Comparison of ENCODE assay signal across 8 cellular contexts in the genomic region with DNA sequence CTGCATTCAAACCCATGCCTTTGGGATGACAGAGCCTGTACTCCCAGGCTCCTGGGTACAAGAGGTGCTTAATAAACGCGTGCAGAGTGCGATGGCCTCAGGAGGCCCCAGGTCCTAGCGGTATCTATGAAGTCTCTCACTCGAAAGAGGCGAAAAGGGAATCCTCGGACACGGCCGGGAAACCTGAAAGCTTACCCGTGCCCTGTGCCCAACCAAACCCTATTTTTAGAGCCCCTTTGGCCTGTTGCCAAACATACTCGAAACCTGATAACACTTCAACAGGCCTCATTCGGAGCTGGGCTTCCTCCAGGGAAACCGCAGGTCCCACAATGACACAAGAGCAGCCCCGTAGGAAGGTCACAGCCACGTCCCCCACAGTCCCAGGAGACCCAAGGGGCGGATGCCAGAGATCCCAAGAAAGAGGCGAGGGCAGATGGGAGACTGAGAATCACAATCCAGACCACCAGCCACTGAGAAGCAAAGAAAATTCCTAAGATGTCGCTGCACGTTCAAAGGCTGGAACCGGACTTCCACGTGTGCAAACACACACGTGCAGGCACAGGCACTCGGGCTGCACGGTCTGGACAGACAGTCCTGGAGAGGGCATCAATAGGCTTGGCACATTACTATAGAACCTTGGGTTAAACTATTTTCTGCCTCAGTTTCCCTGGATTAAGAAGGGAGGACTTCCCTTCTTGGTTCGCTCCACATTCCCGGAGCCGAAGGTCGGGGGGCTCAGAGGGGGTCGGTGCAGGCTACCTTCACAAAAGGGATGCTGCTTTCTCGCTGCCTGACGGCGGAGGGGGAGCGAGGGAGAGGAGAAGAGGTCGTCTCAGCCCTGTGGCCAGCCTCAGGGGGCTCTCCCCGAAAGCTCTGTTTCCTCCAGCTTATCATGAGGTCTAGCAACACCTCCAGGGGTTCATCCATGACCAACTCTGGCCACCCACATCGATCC. TPM values are rescaled to one million over a fixed set of nuclear protein-coding genes. Genes with fewer than 3 reads are reported as not detected.
DNase-seq lines count a peak whose midpoint lies in the region; ATAC-seq, FAIRE-seq and TF ChIP-seq lines count a peak whose summit lies in the region.

No MANE protein-coding gene starts in this region.

- H3K79me1 ChIP-seq in H9 (ENCODE audit: insufficient read depth, low read depth, low read length, poor library complexity, severe bottlenecking), result no peaks in the 10 kb centered on the region

- H2BK12ac ChIP-seq in H9 (ENCODE audit: insufficient read length, low read depth, low read length), result no peak overlapping the region

- no peak overlapping the region for H2BK20ac ChIP-seq in H9 (ENCODE audit: low read depth, low read length, poor library complexity, severe bottlenecking)

- no peaks in the 10 kb centered on the region for H3K27me3 ChIP-seq in endothelial cell of umbilical vein (ENCODE audit: control insufficient read depth in 2 of 2, insufficient read depth in 2 of 2, low read length in 2 of 2)
- H3K27me3 ChIP-seq in H9 (ENCODE audit: insufficient read depth, low read length), result no peaks in the 10 kb centered on the region; the same call in 1 of the 2 replicates

- FAIRE-seq in endothelial cell of umbilical vein (lab: Jason Lieb, UNC), result no peak

- peaks cover 52 to 63% of the 10 kb centered on the region in 2 experiments for H3K4me1 Mint-ChIP-seq in H9

- no peak overlapping the region for H3K23ac ChIP-seq in H9 (ENCODE audit: insufficient read length, low read depth, low read length)

- no peak overlapping the region for H4K5ac ChIP-seq in H9 (ENCODE audit: insufficient read length, low read depth, low read length)

- no peak overlapping the region for H3T11ph ChIP-seq in H9 (ENCODE audit: low read length)

- peaks cover 0 to 2% (median 1%) of the 10 kb centered on the region in 3 experiments; a peak in 3 of 7 replicates for H3K36me3 Mint-ChIP-seq in H9 (ENCODE audit: insufficient read depth in 1 of 3, low read depth in 3 of 3)

- TF ChIP-seq CTCF in endothelial cell of umbilical vein (IDR thresholded peaks at IDR 0.05; ENCODE audit: extremely low read depth in 1 of 2, insufficient read depth in 1 of 2, low read depth in 1 of 2, low read length in 2 of 2), result no peak
- no peak for TF ChIP-seq CTCF in H9 (conservative IDR thresholded peaks at IDR 0.05)

- no peak overlapping the region for H4K8ac ChIP-seq in H9 (replicated peaks; ENCODE audit: insufficient read length, low read depth, low read length)

- H3K9ac ChIP-seq in endothelial cell of umbilical vein (replicated peaks; ENCODE audit: extremely low read depth, insufficient read depth, low read length) (no peak overlapping the region), H9 (ENCODE audit: extremely low read depth, insufficient read length, low read length) (no peak overlapping the region)

- TF ChIP-seq POLR2A in endothelial cell of umbilical vein (IDR thresholded peaks at IDR 0.05; ENCODE audit: low read depth, low read length), result peak; percentile 19

- peaks cover 91% of the 10 kb centered on the region for H3K4me1 ChIP-seq in endothelial cell of umbilical vein (ENCODE audit: control insufficient read depth, extremely low read depth, insufficient read depth, low read length)
- H3K4me1 ChIP-seq in H9 (ENCODE audit: insufficient read depth, low read length), result no peaks in the 10 kb centered on the region; the same call in 1 of the 2 replicates

- H3K36me3 ChIP-seq in endothelial cell of umbilical vein (ENCODE audit: control insufficient read depth in 2 of 2, extremely low read depth in 1 of 2, insufficient read depth in 2 of 2, low read length in 2 of 2), result peaks cover 24 to 43% of the 10 kb centered on the region in 2 experiments

- H3K9me3 ChIP-seq in endothelial cell of umbilical vein (replicated peaks; ENCODE audit: control insufficient read depth, insufficient read depth, low read length) (no peaks in the 10 kb centered on the region), H9 (ENCODE audit: control insufficient read depth, low read depth, low read length) (no peaks in the 10 kb centered on the region)

- no peak overlapping the region for H3K14ac ChIP-seq in H9 (ENCODE audit: insufficient read depth, low read length)

- no peak overlapping the region for H3K4me3 Mint-ChIP-seq in H9

- H3K9me1 ChIP-seq in endothelial cell of umbilical vein (replicated peaks; ENCODE audit: control insufficient read depth, extremely low read depth, insufficient read depth, low read length), result no peaks in the 10 kb centered on the region

- H2AFZ ChIP-seq in endothelial cell of umbilical vein (ENCODE audit: low read depth, low read length), result no peak overlapping the region
- no peak overlapping the region for H2AFZ ChIP-seq in H9 (ENCODE audit: low read length)

- no CpG with 5 or more reads among the region's 36 CpGs for WGBS in H9 (ENCODE audit: extremely low coverage, insufficient read length, low lambda C conversion rate)

- H3K18ac ChIP-seq in H9 (ENCODE audit: insufficient read length, low read depth, low read length), result no peak overlapping the region

- peak overlapping the region; percentile 5 for H3K4me2 ChIP-seq in endothelial cell of umbilical vein (ENCODE audit: insufficient read depth, low read length)
- no peak overlapping the region for H3K4me2 ChIP-seq in H9 (ENCODE audit: insufficient read depth, insufficient read length, low read length)

- H4K20me1 ChIP-seq in endothelial cell of umbilical vein (replicated peaks; ENCODE audit: control insufficient read depth, extremely low read depth, insufficient read depth, low read length) (peaks cover 4% of the 10 kb centered on the region), H9 (ENCODE audit: control insufficient read depth, insufficient read depth, insufficient read length) (peaks cover 4% of the 10 kb centered on the region)

- peak; percentile 92 for DNase-seq in COLO668 (lab: John Stamatoyannopoulos, UW; ENCODE audit: unreplicated experiment)
- DNase-seq in T-helper 1 cell, result peak in 3 of 5 donors; percentile 22 to 60 (median 36)
- DNase-seq in endothelial cell of umbilical vein (ENCODE audit: low read depth, low spot score), result no peak
- DNase-seq in stimulated activated CD8-positive, alpha-beta memory T cell treated with anti-CD3 and anti-CD28 coated beads, Interleukin-4, amount 100 ng/mL, for 24 hours (ENCODE audit: low read depth), result peak; percentile 36
- DNase-seq in H9, result no peak
- no peak for DNase-seq in HT-29 (ENCODE audit: low spot score)

- dilution Hi-C loops in endothelial cell of umbilical vein (cut with MboI; ENCODE audit: extremely low pct_ligation_motif_present, low sequenced_read_pairs), result no loop called here

- H3K27ac ChIP-seq in endothelial cell of umbilical vein (ENCODE audit: insufficient read depth, low read depth, low read length) (peak overlapping the region; percentile 88), H9 (ENCODE audit: insufficient read length, low read depth, low read length) (no peak overlapping the region)

- no peak overlapping the region for H3K4me3 ChIP-seq in endothelial cell of umbilical vein (replicated peaks in 1 of 3; ENCODE audit: insufficient read depth in 1 of 3, low read depth in 1 of 3, low read length in 3 of 3)

- peaks cover 67% of the 10 kb centered on the region for H3K27me3 Mint-ChIP-seq in H9 (ENCODE audit: low read depth)

- H3K27ac Mint-ChIP-seq in H9, result peak overlapping the region in 1 of 3 experiments; percentile 68; a peak in 2 of 7 replicates

- H4K91ac ChIP-seq in H9 (ENCODE audit: insufficient read length, low read depth, low read length), result no peak overlapping the region

- H2BK5ac ChIP-seq in H9 (ENCODE audit: insufficient read length, low read length), result no peak overlapping the region

- CTCF ChIA-PET in endothelial cell of umbilical vein (lab: Charles Lee), result interaction anchor here (1.0 to 3.2 kb wide), 5 partner anchors 66 to 80 kb away, joined by 3 to 22 read pairs (median 6); no protein-coding TSS in a partner anchor

- H3K56ac ChIP-seq in H9 (ENCODE audit: insufficient read length, low read depth, low read length), result no peak overlapping the region

- no peak overlapping the region for H2BK15ac ChIP-seq in H9 (ENCODE audit: low read depth, low read length)

- peaks cover 2% of the 10 kb centered on the region in 2 experiments; a peak in 3 of 5 replicates for H3K9me3 Mint-ChIP-seq in H9

- H3K4ac ChIP-seq in H9 (ENCODE audit: low read depth, low read length), result no peak overlapping the region

- H2BK120ac ChIP-seq in H9 (ENCODE audit: low read depth, low read length, poor library complexity, severe bottlenecking), result no peak overlapping the region

- POLR2A ChIA-PET in endothelial cell of umbilical vein (lab: Charles Lee), result interaction anchor here (0.6 to 1.2 kb wide), 2 partner anchors 8 to 82 kb away, joined by 3 to 4 read pairs; a partner anchor contains a TSS

- no peaks in the 10 kb centered on the region for H3K23me2 ChIP-seq in H9 (ENCODE audit: insufficient read length, low read depth, low read length, poor library complexity, severe bottlenecking)

- BruUV-seq in endothelial cell of umbilical vein (replicated peaks; lab: Mats Ljungman, UMichigan), result no TSS peak

- peak; percentile 48 for ATAC-seq in HG02981 (IDR thresholded peaks at IDR 0.05; ENCODE audit: unreplicated experiment)
- no peak for ATAC-seq in SK-N-SH treated with all-trans-retinoic acid at 6 μM for 48 hours

- no peak overlapping the region for H2AK5ac ChIP-seq in H9 (ENCODE audit: insufficient read length, low read length)

- intact Hi-C loops in endothelial cell of umbilical vein (cut with micrococcal nuclease), result loop anchor here (10.0 kb wide), 1 partner anchor 362 kb away; a partner anchor contains a TSS

- H3K79me2 ChIP-seq in endothelial cell of umbilical vein (ENCODE audit: control insufficient read depth, insufficient read depth, low read length) (peaks cover 93% of the 10 kb centered on the region), H9 (ENCODE audit: insufficient read depth, low read length) (no peaks in the 10 kb centered on the region)

TF ChIP-seq in endothelial cell of umbilical vein, 7 proteins besides CTCF, POLR2A, EP300 and RAD21:
- TF ChIP-seq EZH2 (IDR thresholded peaks at IDR 0.05; ENCODE audit: borderline replicate concordance, low read depth, low read length, severe bottlenecking) (no peak), POLR2AphosphoS5 (IDR thresholded peaks at IDR 0.05; ENCODE audit: insufficient read depth, low read depth, low read length) (peak; percentile 38)
TF ChIP-seq in endothelial cell of umbilical vein: peak in this region for 1.

TF ChIP-seq in SK-N-SH treated with all-trans-retinoic acid at 6 μM for 48 hours, 23 proteins besides CTCF, POLR2A, EP300 and RAD21 (continues in another document):
- no peak for TF ChIP-seq ZC3H10 (CRISPR knock-in tag; IDR thresholded peaks at IDR 0.05)

RNA-seq across cellular contexts. Expression of a gene that starts 8.2 kb away (rescaled TPM):
- 240 and 273 TPM in 2 replicates for total RNA-seq in endothelial cell of umbilical vein
- 135 and 179 TPM in 2 replicates for polyA plus RNA-seq in endothelial cell of umbilical vein
- 144 and 170 TPM in 2 replicates for polyA plus RNA-seq in endothelial cell of umbilical vein (2011; cell fraction: cytosol; rRNA removed)
- 102 and 122 TPM in 2 replicates for polyA plus RNA-seq in endothelial cell of umbilical vein (2011; cell fraction: nucleus; rRNA removed)
- polyA plus RNA-seq in endothelial cell of umbilical vein (2012), result 57.8 and 101 TPM in 2 replicates
- polyA minus RNA-seq in endothelial cell of umbilical vein, result 185 and 212 TPM in 2 replicates
- 3.4 TPM for polyA minus RNA-seq in endothelial cell of umbilical vein (2011; cell fraction: cytosol; rRNA and poly(A)+ RNA removed)
- 44.9 and 58.4 TPM in 2 replicates for polyA minus RNA-seq in endothelial cell of umbilical vein (2011; cell fraction: nucleus; rRNA and poly(A)+ RNA removed)
- 6.1 and 7.1 TPM in 2 replicates for total RNA-seq in H9 (2021)
- 12.4 and 16.6 TPM in 2 replicates for total RNA-seq in HT-29 (2014; rRNA removed; shearing (Covaris generic))

Comparison
In these comparisons a context has a peak if more than half of its experiments do, and no peak if none do; other contexts are left out.
1. DNase-seq: peak in COLO668 (single experiment), T-helper 1 cell (3 of 5) and stimulated activated CD8-positive, alpha-beta memory T cell treated with anti-CD3 and anti-CD28 coated beads, Interleukin-4, amount 100 ng/mL, for 24 hours (single experiment); none in endothelial cell of umbilical vein (single experiment), H9 (single experiment) and HT-29 (single experiment).
2. RNA of a gene that starts 8.2 kb away (total RNA-seq): 240 to 273 TPM in endothelial cell of umbilical vein; 12.4 to 16.6 TPM in HT-29 and 6.1 to 7.1 TPM in H9; every median in the first group is over 10 times any median in the second.